Comparison of ENCODE assay signal across 1 cellular context in the genomic region with DNA sequence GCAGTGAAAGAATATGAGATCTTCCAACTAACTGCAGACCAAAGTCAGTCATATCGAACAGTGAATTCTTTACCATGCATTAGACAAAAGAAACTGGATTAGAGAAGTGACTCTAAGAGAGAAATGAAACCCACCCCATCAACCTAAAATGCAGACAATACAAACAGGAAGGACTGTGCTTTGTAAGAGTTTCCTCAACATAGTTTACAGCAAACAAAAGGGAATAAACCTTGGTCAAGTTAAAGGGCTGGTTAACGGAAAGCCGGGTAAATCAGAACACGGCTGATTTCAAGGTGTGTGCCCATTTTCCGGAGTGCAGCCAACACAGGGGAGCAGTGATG.
TF ChIP-seq lines count a peak whose summit lies in the region.

No MANE protein-coding gene starts in this region.

TF ChIP-seq in GM12878, 131 proteins besides CTCF, POLR2A, EP300 and RAD21 (continued from another document):
- TF ChIP-seq, protein P1, sequence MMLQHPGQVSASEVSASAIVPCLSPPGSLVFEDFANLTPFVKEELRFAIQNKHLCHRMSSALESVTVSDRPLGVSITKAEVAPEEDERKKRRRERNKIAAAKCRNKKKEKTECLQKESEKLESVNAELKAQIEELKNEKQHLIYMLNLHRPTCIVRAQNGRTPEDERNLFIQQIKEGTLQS (IDR thresholded peaks at IDR 0.05; ENCODE audit: borderline replicate concordance, extremely low read depth, low read depth, low read length) = no peak
- TF ChIP-seq CHD4 (IDR thresholded peaks at IDR 0.05) = no peak
